Comparison of ENCODE assay signal across 9 cellular contexts in genomic region chr10:79241629-79241989, GRCh38.
DNase-seq lines count a peak whose midpoint lies in the region; ATAC-seq, FAIRE-seq and TF ChIP-seq lines count a peak whose summit lies in the region.
"Had no signal": no experiment of that assay in that cellular context is flagged by ENCODE, and none has a peak within 500 bp of the region (broad histone marks: within the 10 kb centered on the region; RNA-seq: fewer than 3 reads in every experiment).

No MANE protein-coding gene starts in this region.

- H3K4me2 ChIP-seq in BLaER1 treated with 17β-estradiol and CSF1 and Interleukin-3, amounts not matched to agents 10 nM and 100 nM: peak overlapping the region; percentile 88 to 100 (median 96)
- H3K4me2 ChIP-seq in osteoblast (ENCODE audit: insufficient read depth, low read length): peak overlapping the region; percentile 77

- H3K36me3 ChIP-seq in BLaER1 treated with 17β-estradiol and CSF1 and Interleukin-3, amounts not matched to agents 10 nM and 100 nM: peaks cover 0 to 29% (median 7%) of the 10 kb centered on the region in 11 experiments; a peak in 10 of 22 replicates
- H3K36me3 ChIP-seq in MG63: peaks cover 59% of the 10 kb centered on the region
- no peaks in the 10 kb centered on the region for H3K36me3 ChIP-seq in ectodermal cell (ENCODE audit: control insufficient read depth, insufficient read depth, low read length)
- peaks cover 7% of the 10 kb centered on the region for H3K36me3 ChIP-seq in osteoblast (ENCODE audit: insufficient read depth, low read length)

- no peaks in the 10 kb centered on the region for H3K9me3 ChIP-seq in BLaER1 treated with 17β-estradiol and CSF1 and Interleukin-3, amounts not matched to agents 10 nM and 100 nM (replicated peaks in 1 of 11)
- H3K9me3 ChIP-seq in MG63 (no peaks in the 10 kb centered on the region), ectodermal cell (ENCODE audit: control insufficient read depth, low read length) (no peaks in the 10 kb centered on the region), osteoblast (ENCODE audit: low read depth, low read length) (no peaks in the 10 kb centered on the region)

- no peak for ATAC-seq in GM19455 (IDR thresholded peaks at IDR 0.05; ENCODE audit: unreplicated experiment)
- ATAC-seq in HG02798 (IDR thresholded peaks at IDR 0.05; ENCODE audit: poor library complexity, unreplicated experiment): no peak

- H2AFZ ChIP-seq in osteoblast (ENCODE audit: low read length): no peak overlapping the region

- TF ChIP-seq CTCF in osteoblast (IDR thresholded peaks at IDR 0.05; ENCODE audit: extremely low read depth, low read depth, low read length): no peak

- no peaks in the 10 kb centered on the region for H3K27me3 ChIP-seq in BLaER1 treated with 17β-estradiol and CSF1 and Interleukin-3, amounts not matched to agents 10 nM and 100 nM
- H3K27me3 ChIP-seq in MG63 (no peaks in the 10 kb centered on the region; the same call in 1 of the 2 replicates), ectodermal cell (ENCODE audit: control insufficient read depth, insufficient read depth, low read length, poor library complexity, severe bottlenecking) (peaks cover 6% of the 10 kb centered on the region), osteoblast (ENCODE audit: insufficient read depth, low read length) (no peaks in the 10 kb centered on the region)

- FAIRE-seq in HTR-8/SVneo (lab: Jason Lieb, UNC): no peak

- peak overlapping the region; percentile 90 to 99 (median 93) for H3K9ac ChIP-seq in BLaER1 treated with 17β-estradiol and CSF1 and Interleukin-3, amounts not matched to agents 10 nM and 100 nM

- H3K79me2 ChIP-seq in osteoblast (ENCODE audit: insufficient read depth, low read length): peaks cover 54% of the 10 kb centered on the region

- DNase-seq in MG63 (no peak), osteoblast (ENCODE audit: insufficient read length, low spot score, missing footprints) (no peak), HTR-8/SVneo (ENCODE audit: insufficient read length, low spot score) (no peak), Ammon's horn (ENCODE audit: low spot score) (no peak)
- DNase-seq: occipital lobe had no signal

- WGBS in ectodermal cell, 2 experiments: 33 to 36% methylated on average over 5 of the region's 5 CpGs

- H4K20me1 ChIP-seq in BLaER1 treated with 17β-estradiol and CSF1 and Interleukin-3, amounts not matched to agents 10 nM and 100 nM: peaks cover 21 to 40% (median 29%) of the 10 kb centered on the region in 11 experiments; a peak in 20 of 22 replicates
- peaks cover 44% of the 10 kb centered on the region for H4K20me1 ChIP-seq in osteoblast (ENCODE audit: insufficient read depth, low read length)

- peak overlapping the region; percentile 75 to 88 (median 86); a peak in 19 of 20 replicates for H3K4me3 ChIP-seq in BLaER1 treated with 17β-estradiol and CSF1 and Interleukin-3, amounts not matched to agents 10 nM and 100 nM
- H3K4me3 ChIP-seq in MG63 (peak overlapping the region; percentile 44), ectodermal cell (ENCODE audit: insufficient read depth, low read depth, low read length) (peak overlapping the region; percentile 61), osteoblast (ENCODE audit: insufficient read depth, low read length) (peak overlapping the region; percentile 71)

- peak overlapping the region; percentile 76 to 99 (median 93) for H3K27ac ChIP-seq in BLaER1 treated with 17β-estradiol and CSF1 and Interleukin-3, amounts not matched to agents 10 nM and 100 nM
- no peak overlapping the region for H3K27ac ChIP-seq in ectodermal cell (ENCODE audit: insufficient read depth, low read depth, low read length, poor library complexity, severe bottlenecking)
- H3K27ac ChIP-seq in osteoblast (ENCODE audit: low read depth, low read length): peak overlapping the region; percentile 76

- H3K4me1 ChIP-seq in BLaER1 treated with 17β-estradiol and CSF1 and Interleukin-3, amounts not matched to agents 10 nM and 100 nM: peaks cover 80 to 87% (median 84%) of the 10 kb centered on the region in 10 experiments
- H3K4me1 ChIP-seq in ectodermal cell (ENCODE audit: control insufficient read depth, insufficient read depth, low read length): peaks cover 52% of the 10 kb centered on the region
- H3K4me1 ChIP-seq in osteoblast (ENCODE audit: insufficient read depth, low read length): peaks cover 60% of the 10 kb centered on the region
